8 cellular contexts compared by ENCODE assay signal in the genomic region with DNA sequence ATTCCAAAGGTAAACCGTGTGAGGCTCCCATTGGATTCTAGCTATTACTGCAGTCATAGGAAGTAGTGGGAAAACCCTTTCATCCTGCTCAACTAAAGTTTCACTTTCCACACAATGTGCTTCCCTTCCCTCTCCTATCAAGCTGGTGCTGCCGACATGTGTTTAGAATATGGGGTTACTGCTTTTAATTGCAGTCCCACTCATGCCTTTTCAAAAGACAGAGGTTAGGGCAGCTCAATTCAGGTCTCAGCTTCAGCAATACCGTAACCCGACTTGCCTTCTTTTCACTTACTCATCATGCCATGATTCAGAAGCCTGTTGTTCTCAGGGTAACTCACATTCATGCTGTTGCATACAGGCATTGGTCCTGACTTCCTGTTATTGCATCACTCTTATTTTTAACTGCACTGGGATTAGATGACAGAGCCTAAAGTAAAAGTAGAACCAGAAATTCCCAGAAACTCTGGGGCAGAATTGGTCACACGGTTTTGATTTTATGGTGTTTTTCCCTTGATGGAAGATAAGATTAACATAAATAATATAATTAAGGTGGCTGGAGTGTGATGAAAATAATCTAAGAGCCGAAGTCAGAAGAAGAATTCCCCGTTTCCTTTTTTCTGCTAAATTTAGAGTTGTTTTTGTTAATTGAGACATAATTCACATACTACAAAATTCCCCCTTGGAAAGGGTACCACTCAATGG. TPM values are rescaled to one million over a fixed set of nuclear protein-coding genes. Genes with fewer than 3 reads are reported as not detected.
A peak's percentile ranks its signal among the peaks of the same experiment; 100 is the strongest.
DNase-seq lines count a peak whose midpoint lies in the region; ATAC-seq and TF ChIP-seq lines count a peak whose summit lies in the region.

No MANE protein-coding gene starts in this region.

- TF ChIP-seq EP300 in upper lobe of left lung (IDR thresholded peaks at IDR 0.05) (peak in 1 of 4 donors; percentile 65), ovary (IDR thresholded peaks at IDR 0.05) (no peak)

- H3K9me3 ChIP-seq in upper lobe of left lung (no peaks in the 10 kb centered on the region), ovary (no peaks in the 10 kb centered on the region)

- H3K27me3 ChIP-seq in brain microvascular endothelial cell (replicated peaks) (no peaks in the 10 kb centered on the region), upper lobe of left lung (no peaks in the 10 kb centered on the region), ovary (no peaks in the 10 kb centered on the region)

- peaks cover 7 to 25% (median 20%) of the 10 kb centered on the region in 4 donors for H3K4me1 ChIP-seq in upper lobe of left lung
- H3K4me1 ChIP-seq in ovary (ENCODE audit: insufficient read depth) = no peaks in the 10 kb centered on the region

- ATAC-seq in left lobe of liver (peak; percentile 44), upper lobe of left lung (ENCODE audit: low FRiP score in 2 of 2) (peak; percentile 20 to 91), GM19397 (IDR thresholded peaks at IDR 0.05; ENCODE audit: unreplicated experiment) (no peak)

- 29 to 34% methylated on average over 7 of the region's 7 CpGs for WGBS in upper lobe of left lung, 2 donors
- 61 to 63% (median 62%) methylated on average over 7 of the region's 7 CpGs for WGBS in ovary, 3 donors

- DNase-seq in GM03348 (ENCODE audit: low spot score) = peak; percentile 84
- peak; percentile 43 to 84 for DNase-seq in NOMO-1 (lab: John Stamatoyannopoulos, UW; ENCODE audit: unreplicated experiment in 2 of 2)
- DNase-seq in brain microvascular endothelial cell = peak; percentile 92
- DNase-seq in left lobe of liver (ENCODE audit: low spot score) = no peak
- no peak for DNase-seq in upper lobe of left lung
- DNase-seq in retina = no peak
- no peak for DNase-seq in ovary

- H3K27ac ChIP-seq in brain microvascular endothelial cell = peak overlapping the region; percentile 69
- peak overlapping the region; percentile 37 to 85 (median 65) for H3K27ac ChIP-seq in upper lobe of left lung
- H3K27ac ChIP-seq in ovary = no peak overlapping the region

- intact Hi-C loops in ovary (cut with DNase I) = no loop called here

- TF ChIP-seq POLR2A in upper lobe of left lung (IDR thresholded peaks at IDR 0.05) (no peak), ovary (IDR thresholded peaks at IDR 0.05) (no peak)

- TF ChIP-seq CTCF in brain microvascular endothelial cell (IDR thresholded peaks at IDR 0.05; ENCODE audit: low read depth, low read length, missing control alignments) (no peak), upper lobe of left lung (IDR thresholded peaks at IDR 0.05) (no peak), ovary (IDR thresholded peaks at IDR 0.05) (no peak)

- H3K36me3 ChIP-seq in brain microvascular endothelial cell (replicated peaks) (no peaks in the 10 kb centered on the region), upper lobe of left lung (no peaks in the 10 kb centered on the region), ovary (no peaks in the 10 kb centered on the region)

- peak overlapping the region; percentile 13 for H3K4me3 ChIP-seq in brain microvascular endothelial cell (ENCODE audit: low read depth, low read length)
- H3K4me3 ChIP-seq in upper lobe of left lung = peak overlapping the region in 2 of 4 donors; percentile 10 to 35
- no peak overlapping the region for H3K4me3 ChIP-seq in ovary

- in situ Hi-C loops in brain microvascular endothelial cell (cut with HindIII; ENCODE audit: low pct_ligation_motif_present, low sequenced_read_pairs) = no loop called here

RNA-seq across cellular contexts. Expression of gene C2CD4B, which starts 45.7 kb away (rescaled TPM):
- total RNA-seq in left lobe of liver (0.75 TPM), upper lobe of left lung (10 to 100 TPM in 1 of 6 donors, 1 to 10 TPM in 4, under 1 TPM in 1; 0.67 to 16.8 (median 3.1) TPM), ovary (1 to 10 TPM in 4 of 7 donors, under 1 TPM in 2, not detected in 1; 0.92 to 7.1 (median 2.6) TPM)
- polyA plus RNA-seq in ovary = under 1 TPM; 0.23 to 0.44 TPM

RNA-seq across cellular contexts. Expression of gene C2CD4A, which starts 52.6 kb away (rescaled TPM):
- total RNA-seq in left lobe of liver = 0.50 TPM
- total RNA-seq in upper lobe of left lung = under 1 TPM in 3 of 6 donors, not detected in 3; 0.15 to 0.33 (median 0.24) TPM
- total RNA-seq in ovary = under 1 TPM in 3 of 7 donors, not detected in 4; 0.12 to 0.13 (median 0.13) TPM
- polyA plus RNA-seq in ovary = under 1 TPM in 1 of 2 donors, not detected in 1; 0.02 TPM

RNA-seq across cellular contexts. Expression of gene VPS13C, which starts 59.1 kb away (rescaled TPM):
- total RNA-seq in left lobe of liver (18.7 TPM), upper lobe of left lung (100 to 1,000 TPM in 3 of 6 donors, 10 to 100 TPM in 3; 73.7 to 180 (median 97.4) TPM), ovary (10 to 100 TPM; 48.2 to 78.1 (median 76.8) TPM)
- 10 to 100 TPM; 19.4 to 39.0 TPM for polyA plus RNA-seq in ovary

Comparison
In these comparisons a context has a peak if more than half of its experiments do, and no peak if none do; other contexts are left out.
1. DNase-seq: peak in GM03348 (single experiment), NOMO-1 (2 of 2) and brain microvascular endothelial cell (single experiment); none in left lobe of liver (single experiment), upper lobe of left lung (0 of 2), retina (single experiment) and ovary (0 of 5).
2. H3K27ac ChIP-seq: peak in brain microvascular endothelial cell (single experiment) and upper lobe of left lung (4 of 4); none in ovary (0 of 2).